ENCODE assay signal across 3 cellular contexts in the genomic region with DNA sequence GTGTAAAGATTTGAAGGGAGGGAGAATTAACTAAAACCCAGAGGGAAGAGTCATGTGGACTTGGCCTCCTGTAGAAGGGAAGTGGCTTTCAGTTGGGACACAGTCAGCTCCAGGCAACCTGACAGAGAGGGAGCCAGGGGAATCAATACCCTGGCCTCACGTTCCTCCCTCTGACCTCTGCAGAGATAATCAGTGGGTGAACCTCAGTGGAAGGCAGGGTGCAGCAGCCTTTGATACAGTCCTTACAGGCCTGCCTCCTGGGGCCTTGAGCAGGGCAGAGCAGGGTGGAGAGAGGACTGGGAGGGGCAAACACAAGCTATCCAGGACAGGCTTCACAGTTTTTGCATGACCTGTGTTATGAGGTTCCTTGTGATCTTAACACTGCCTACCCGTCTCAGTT.
TF ChIP-seq lines count a peak whose summit lies in the region.

No MANE protein-coding gene starts in this region.

TF ChIP-seq in GM23338, 12 proteins besides CTCF, POLR2A, EP300 and RAD21 (continued from another document and continues in another):
- TF ChIP-seq EZH2phosphoT487 (IDR thresholded peaks at IDR 0.05; ENCODE audit: unreplicated experiment) (no peak), STAT1 (IDR thresholded peaks at IDR 0.05; ENCODE audit: unreplicated experiment) (no peak)
- TF ChIP-seq, protein P1, sequence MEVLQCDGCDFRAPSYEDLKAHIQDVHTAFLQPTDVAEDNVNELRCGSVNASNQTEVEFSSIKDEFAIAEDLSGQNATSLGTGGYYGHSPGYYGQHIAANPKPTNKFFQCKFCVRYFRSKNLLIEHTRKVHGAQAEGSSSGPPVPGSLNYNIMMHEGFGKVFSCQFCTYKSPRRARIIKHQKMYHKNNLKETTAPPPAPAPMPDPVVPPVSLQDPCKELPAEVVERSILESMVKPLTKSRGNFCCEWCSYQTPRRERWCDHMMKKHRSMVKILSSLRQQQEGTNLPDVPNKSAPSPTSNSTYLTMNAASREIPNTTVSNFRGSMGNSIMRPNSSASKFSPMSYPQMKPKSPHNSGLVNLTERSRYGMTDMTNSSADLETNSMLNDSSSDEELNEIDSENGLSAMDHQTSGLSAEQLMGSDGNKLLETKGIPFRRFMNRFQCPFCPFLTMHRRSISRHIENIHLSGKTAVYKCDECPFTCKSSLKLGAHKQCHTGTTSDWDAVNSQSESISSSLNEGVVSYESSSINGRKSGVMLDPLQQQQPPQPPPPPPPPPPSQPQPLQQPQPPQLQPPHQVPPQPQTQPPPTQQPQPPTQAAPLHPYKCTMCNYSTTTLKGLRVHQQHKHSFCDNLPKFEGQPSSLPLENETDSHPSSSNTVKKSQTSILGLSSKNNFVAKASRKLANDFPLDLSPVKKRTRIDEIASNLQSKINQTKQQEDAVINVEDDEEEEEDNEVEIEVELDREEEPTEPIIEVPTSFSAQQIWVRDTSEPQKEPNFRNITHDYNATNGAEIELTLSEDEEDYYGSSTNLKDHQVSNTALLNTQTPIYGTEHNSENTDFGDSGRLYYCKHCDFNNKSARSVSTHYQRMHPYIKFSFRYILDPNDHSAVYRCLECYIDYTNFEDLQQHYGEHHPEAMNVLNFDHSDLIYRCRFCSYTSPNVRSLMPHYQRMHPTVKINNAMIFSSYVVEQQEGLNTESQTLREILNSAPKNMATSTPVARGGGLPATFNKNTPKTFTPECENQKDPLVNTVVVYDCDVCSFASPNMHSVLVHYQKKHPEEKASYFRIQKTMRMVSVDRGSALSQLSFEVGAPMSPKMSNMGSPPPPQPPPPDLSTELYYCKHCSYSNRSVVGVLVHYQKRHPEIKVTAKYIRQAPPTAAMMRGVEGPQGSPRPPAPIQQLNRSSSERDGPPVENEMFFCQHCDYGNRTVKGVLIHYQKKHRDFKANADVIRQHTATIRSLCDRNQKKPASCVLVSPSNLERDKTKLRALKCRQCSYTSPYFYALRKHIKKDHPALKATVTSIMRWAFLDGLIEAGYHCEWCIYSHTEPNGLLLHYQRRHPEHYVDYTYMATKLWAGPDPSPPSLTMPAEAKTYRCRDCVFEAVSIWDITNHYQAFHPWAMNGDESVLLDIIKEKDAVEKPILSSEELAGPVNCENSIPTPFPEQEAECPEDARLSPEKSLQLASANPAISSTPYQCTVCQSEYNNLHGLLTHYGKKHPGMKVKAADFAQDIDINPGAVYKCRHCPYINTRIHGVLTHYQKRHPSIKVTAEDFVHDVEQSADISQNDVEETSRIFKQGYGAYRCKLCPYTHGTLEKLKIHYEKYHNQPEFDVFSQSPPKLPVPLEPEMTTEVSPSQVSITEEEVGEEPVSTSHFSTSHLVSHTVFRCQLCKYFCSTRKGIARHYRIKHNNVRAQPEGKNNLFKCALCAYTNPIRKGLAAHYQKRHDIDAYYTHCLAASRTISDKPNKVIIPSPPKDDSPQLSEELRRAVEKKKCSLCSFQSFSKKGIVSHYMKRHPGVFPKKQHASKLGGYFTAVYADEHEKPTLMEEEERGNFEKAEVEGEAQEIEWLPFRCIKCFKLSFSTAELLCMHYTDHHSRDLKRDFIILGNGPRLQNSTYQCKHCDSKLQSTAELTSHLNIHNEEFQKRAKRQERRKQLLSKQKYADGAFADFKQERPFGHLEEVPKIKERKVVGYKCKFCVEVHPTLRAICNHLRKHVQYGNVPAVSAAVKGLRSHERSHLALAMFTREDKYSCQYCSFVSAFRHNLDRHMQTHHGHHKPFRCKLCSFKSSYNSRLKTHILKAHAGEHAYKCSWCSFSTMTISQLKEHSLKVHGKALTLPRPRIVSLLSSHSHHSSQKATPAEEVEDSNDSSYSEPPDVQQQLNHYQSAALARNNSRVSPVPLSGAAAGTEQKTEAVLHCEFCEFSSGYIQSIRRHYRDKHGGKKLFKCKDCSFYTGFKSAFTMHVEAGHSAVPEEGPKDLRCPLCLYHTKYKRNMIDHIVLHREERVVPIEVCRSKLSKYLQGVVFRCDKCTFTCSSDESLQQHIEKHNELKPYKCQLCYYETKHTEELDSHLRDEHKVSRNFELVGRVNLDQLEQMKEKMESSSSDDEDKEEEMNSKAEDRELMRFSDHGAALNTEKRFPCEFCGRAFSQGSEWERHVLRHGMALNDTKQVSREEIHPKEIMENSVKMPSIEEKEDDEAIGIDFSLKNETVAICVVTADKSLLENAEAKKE (CRISPR knock-in tag; IDR thresholded peaks at IDR 0.05) = no peak

TF ChIP-seq in K562, 482 proteins besides CTCF, POLR2A, EP300 and RAD21 (continued from another document):
- TF ChIP-seq, protein P2, sequence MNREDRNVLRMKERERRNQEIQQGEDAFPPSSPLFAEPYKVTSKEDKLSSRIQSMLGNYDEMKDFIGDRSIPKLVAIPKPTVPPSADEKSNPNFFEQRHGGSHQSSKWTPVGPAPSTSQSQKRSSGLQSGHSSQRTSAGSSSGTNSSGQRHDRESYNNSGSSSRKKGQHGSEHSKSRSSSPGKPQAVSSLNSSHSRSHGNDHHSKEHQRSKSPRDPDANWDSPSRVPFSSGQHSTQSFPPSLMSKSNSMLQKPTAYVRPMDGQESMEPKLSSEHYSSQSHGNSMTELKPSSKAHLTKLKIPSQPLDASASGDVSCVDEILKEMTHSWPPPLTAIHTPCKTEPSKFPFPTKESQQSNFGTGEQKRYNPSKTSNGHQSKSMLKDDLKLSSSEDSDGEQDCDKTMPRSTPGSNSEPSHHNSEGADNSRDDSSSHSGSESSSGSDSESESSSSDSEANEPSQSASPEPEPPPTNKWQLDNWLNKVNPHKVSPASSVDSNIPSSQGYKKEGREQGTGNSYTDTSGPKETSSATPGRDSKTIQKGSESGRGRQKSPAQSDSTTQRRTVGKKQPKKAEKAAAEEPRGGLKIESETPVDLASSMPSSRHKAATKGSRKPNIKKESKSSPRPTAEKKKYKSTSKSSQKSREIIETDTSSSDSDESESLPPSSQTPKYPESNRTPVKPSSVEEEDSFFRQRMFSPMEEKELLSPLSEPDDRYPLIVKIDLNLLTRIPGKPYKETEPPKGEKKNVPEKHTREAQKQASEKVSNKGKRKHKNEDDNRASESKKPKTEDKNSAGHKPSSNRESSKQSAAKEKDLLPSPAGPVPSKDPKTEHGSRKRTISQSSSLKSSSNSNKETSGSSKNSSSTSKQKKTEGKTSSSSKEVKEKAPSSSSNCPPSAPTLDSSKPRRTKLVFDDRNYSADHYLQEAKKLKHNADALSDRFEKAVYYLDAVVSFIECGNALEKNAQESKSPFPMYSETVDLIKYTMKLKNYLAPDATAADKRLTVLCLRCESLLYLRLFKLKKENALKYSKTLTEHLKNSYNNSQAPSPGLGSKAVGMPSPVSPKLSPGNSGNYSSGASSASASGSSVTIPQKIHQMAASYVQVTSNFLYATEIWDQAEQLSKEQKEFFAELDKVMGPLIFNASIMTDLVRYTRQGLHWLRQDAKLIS (CRISPR knock-in tag; IDR thresholded peaks at IDR 0.05) = no peak
- no peak for TF ChIP-seq FOXA1 (IDR thresholded peaks at IDR 0.05; ENCODE audit: borderline replicate concordance)

TF ChIP-seq in HepG2, 621 proteins besides CTCF, POLR2A, EP300 and RAD21 (continued from another document and continues in another):
- TF ChIP-seq, protein P3, sequence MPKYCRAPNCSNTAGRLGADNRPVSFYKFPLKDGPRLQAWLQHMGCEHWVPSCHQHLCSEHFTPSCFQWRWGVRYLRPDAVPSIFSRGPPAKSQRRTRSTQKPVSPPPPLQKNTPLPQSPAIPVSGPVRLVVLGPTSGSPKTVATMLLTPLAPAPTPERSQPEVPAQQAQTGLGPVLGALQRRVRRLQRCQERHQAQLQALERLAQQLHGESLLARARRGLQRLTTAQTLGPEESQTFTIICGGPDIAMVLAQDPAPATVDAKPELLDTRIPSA (CRISPR knock-in tag; IDR thresholded peaks at IDR 0.05; ENCODE audit: borderline replicate concordance) = no peak; the same call in 1 of the 2 replicates
- TF ChIP-seq, protein P4, sequence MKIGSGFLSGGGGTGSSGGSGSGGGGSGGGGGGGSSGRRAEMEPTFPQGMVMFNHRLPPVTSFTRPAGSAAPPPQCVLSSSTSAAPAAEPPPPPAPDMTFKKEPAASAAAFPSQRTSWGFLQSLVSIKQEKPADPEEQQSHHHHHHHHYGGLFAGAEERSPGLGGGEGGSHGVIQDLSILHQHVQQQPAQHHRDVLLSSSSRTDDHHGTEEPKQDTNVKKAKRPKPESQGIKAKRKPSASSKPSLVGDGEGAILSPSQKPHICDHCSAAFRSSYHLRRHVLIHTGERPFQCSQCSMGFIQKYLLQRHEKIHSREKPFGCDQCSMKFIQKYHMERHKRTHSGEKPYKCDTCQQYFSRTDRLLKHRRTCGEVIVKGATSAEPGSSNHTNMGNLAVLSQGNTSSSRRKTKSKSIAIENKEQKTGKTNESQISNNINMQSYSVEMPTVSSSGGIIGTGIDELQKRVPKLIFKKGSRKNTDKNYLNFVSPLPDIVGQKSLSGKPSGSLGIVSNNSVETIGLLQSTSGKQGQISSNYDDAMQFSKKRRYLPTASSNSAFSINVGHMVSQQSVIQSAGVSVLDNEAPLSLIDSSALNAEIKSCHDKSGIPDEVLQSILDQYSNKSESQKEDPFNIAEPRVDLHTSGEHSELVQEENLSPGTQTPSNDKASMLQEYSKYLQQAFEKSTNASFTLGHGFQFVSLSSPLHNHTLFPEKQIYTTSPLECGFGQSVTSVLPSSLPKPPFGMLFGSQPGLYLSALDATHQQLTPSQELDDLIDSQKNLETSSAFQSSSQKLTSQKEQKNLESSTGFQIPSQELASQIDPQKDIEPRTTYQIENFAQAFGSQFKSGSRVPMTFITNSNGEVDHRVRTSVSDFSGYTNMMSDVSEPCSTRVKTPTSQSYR (CRISPR knock-in tag; IDR thresholded peaks at IDR 0.05; ENCODE audit: borderline replicate concordance) = 0 out of 2 replicates have a peak, but pooled peaks have one; percentile 18
- TF ChIP-seq ATAD3A (CRISPR knock-in tag; IDR thresholded peaks at IDR 0.05) = no peak
- TF ChIP-seq ZNF746 (CRISPR knock-in tag; IDR thresholded peaks at IDR 0.05) = peak; percentile 62; the same call in 1 of the 2 replicates
- no peak for TF ChIP-seq ZZZ3 (CRISPR knock-in tag; IDR thresholded peaks at IDR 0.05; ENCODE audit: borderline replicate concordance)
- TF ChIP-seq, protein P5, sequence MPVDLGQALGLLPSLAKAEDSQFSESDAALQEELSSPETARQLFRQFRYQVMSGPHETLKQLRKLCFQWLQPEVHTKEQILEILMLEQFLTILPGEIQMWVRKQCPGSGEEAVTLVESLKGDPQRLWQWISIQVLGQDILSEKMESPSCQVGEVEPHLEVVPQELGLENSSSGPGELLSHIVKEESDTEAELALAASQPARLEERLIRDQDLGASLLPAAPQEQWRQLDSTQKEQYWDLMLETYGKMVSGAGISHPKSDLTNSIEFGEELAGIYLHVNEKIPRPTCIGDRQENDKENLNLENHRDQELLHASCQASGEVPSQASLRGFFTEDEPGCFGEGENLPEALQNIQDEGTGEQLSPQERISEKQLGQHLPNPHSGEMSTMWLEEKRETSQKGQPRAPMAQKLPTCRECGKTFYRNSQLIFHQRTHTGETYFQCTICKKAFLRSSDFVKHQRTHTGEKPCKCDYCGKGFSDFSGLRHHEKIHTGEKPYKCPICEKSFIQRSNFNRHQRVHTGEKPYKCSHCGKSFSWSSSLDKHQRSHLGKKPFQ (CRISPR knock-in tag; IDR thresholded peaks at IDR 0.05; ENCODE audit: insufficient replicate concordance) = no peak
- no peak for TF ChIP-seq SIN3B (IDR thresholded peaks at IDR 0.05; ENCODE audit: low read length)
- TF ChIP-seq YEATS2 (CRISPR knock-in tag; IDR thresholded peaks at IDR 0.05; ENCODE audit: borderline replicate concordance) = peak; percentile 24; the same call in 1 of the 2 replicates
- TF ChIP-seq SUZ12 (IDR thresholded peaks at IDR 0.05; ENCODE audit: low read depth, low read length) = no peak
- TF ChIP-seq, protein P6, sequence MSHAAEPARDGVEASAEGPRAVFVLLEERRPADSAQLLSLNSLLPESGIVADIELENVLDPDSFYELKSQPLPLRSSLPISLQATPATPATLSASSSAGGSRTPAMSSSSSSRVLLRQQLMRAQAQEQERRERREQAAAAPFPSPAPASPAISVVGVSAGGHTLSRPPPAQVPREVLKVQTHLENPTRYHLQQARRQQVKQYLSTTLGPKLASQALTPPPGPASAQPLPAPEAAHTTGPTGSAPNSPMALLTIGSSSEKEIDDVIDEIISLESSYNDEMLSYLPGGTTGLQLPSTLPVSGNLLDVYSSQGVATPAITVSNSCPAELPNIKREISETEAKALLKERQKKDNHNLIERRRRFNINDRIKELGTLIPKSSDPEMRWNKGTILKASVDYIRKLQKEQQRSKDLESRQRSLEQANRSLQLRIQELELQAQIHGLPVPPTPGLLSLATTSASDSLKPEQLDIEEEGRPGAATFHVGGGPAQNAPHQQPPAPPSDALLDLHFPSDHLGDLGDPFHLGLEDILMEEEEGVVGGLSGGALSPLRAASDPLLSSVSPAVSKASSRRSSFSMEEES (CRISPR knock-in tag; IDR thresholded peaks at IDR 0.05) = peak; percentile 76
- TF ChIP-seq SOX6 (IDR thresholded peaks at IDR 0.05) = no peak
- TF ChIP-seq SOX6 (CRISPR knock-in tag; IDR thresholded peaks at IDR 0.05) = peak; percentile 78
- no peak for TF ChIP-seq CCDC6 (CRISPR knock-in tag; IDR thresholded peaks at IDR 0.05)
- TF ChIP-seq, protein P7, sequence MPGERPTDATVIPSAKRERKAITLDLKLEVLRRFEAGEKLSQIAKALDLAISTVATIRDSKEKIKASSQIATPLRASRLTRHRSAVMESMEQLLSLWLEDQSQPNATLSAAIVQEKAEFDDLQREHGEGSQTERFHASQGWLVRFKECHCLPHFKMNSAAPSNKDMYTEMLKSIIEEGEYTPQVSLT (CRISPR knock-in tag; IDR thresholded peaks at IDR 0.05; ENCODE audit: borderline replicate concordance, low read depth) = no peak
- 0 out of 2 replicates have a peak, but pooled peaks have one; percentile 47 for TF ChIP-seq MEIS1 (CRISPR knock-in tag; IDR thresholded peaks at IDR 0.05; ENCODE audit: borderline replicate concordance)
- TF ChIP-seq ZNF17 (CRISPR knock-in tag; IDR thresholded peaks at IDR 0.05) = no peak
